Comparison of ENCODE assay signal across 8 cellular contexts in genomic region chr11:63814383-63814736, GRCh38. TPM values are rescaled to one million over a fixed set of nuclear protein-coding genes. Genes with fewer than 3 reads are reported as not detected.
A peak's percentile ranks its signal among the peaks of the same experiment; 100 is the strongest.
DNase-seq lines count a peak whose midpoint lies in the region; ATAC-seq and TF ChIP-seq lines count a peak whose summit lies in the region.

No MANE protein-coding gene starts in this region.

- DNase-seq in BJ (ENCODE audit: low read depth) (no peak), IMR-90 (no peak), colonic mucosa (no peak), medulla oblongata (ENCODE audit: extremely low spot score) (no peak), T-helper 9 cell (no peak)
- peak in 1 of 9 donors; percentile 6 for DNase-seq in naive thymus-derived CD4-positive, alpha-beta T cell
- DNase-seq in activated CD4-positive, CD25-positive, alpha-beta regulatory T cell treated with anti-CD3 and anti-CD28 coated beads, Interleukin-2, amount 50 U/mL, for 72 hours = no peak

- H4K20me1 ChIP-seq in IMR-90 (ENCODE audit: insufficient read depth, low read length) = peaks cover 42% of the 10 kb centered on the region

- peak overlapping the region; percentile 99 for H2AK9ac ChIP-seq in IMR-90 (replicated peaks; ENCODE audit: low read depth, low read length, poor library complexity)

- intact Hi-C loops in IMR-90 (cut with micrococcal nuclease) = loop anchor here (5.0 kb wide), 1 partner anchor 337 kb away; no protein-coding TSS in a partner anchor
- intact Hi-C loops in colonic mucosa (cut with DNase I) = no loop called here
- intact Hi-C loops in naive thymus-derived CD4-positive, alpha-beta T cell (cut with micrococcal nuclease) = loop anchor here (5.0 kb wide), 3 partner anchors 47 to 142 kb away; partner anchors contain the start of genes ATL3 (in 1 of the 2), RTN3 (in 1 of the 2) and ZFTA (in 1 of the 2)

- H3K4me2 ChIP-seq in IMR-90 (ENCODE audit: low read depth, low read length) = peak overlapping the region; percentile 90

- H3K27me3 ChIP-seq in BJ (ENCODE audit: control insufficient read depth, insufficient read depth, low read length) = no peaks in the 10 kb centered on the region
- H3K27me3 ChIP-seq in IMR-90 (ENCODE audit: control insufficient read depth, insufficient read depth, low read length) = no peaks in the 10 kb centered on the region
- no peaks in the 10 kb centered on the region for H3K27me3 ChIP-seq in colonic mucosa
- no peaks in the 10 kb centered on the region for H3K27me3 ChIP-seq in naive thymus-derived CD4-positive, alpha-beta T cell (ENCODE audit: control insufficient read depth in 2 of 2, insufficient read depth in 2 of 2, low read length in 2 of 2)

- H3K4me3 ChIP-seq in BJ (ENCODE audit: low read depth, low read length) (peak overlapping the region; percentile 80), IMR-90 (ENCODE audit: insufficient read depth, low read depth, low read length) (peak overlapping the region; percentile 98), colonic mucosa (peak overlapping the region; percentile 90)
- H3K4me3 ChIP-seq in naive thymus-derived CD4-positive, alpha-beta T cell (ENCODE audit: low read length) = peak overlapping the region; percentile 65

- no peak overlapping the region for H2BK120ac ChIP-seq in IMR-90 (ENCODE audit: low read depth, low read length)

- peak overlapping the region; percentile 73 for H3K14ac ChIP-seq in IMR-90 (replicated peaks; ENCODE audit: low read depth, low read length)

- peaks cover 22 to 64% of the 10 kb centered on the region in 2 experiments for H3K79me1 ChIP-seq in IMR-90 (ENCODE audit: low read depth in 1 of 2, low read length in 2 of 2)

- peak overlapping the region; percentile 68 for H3K23ac ChIP-seq in IMR-90 (ENCODE audit: low read depth, low read length)

- dilution Hi-C loops in IMR-90 (cut with HindIII; ENCODE audit: low sequenced_read_pairs, unreplicated experiment) = no loop called here

- no peak overlapping the region for H4K91ac ChIP-seq in IMR-90 (ENCODE audit: insufficient read depth, low read depth, low read length)

- BruUV-seq in IMR-90 (replicated peaks; lab: Mats Ljungman, UMichigan) = no TSS peak

- H3K4me1 ChIP-seq in IMR-90 (ENCODE audit: control insufficient read depth, insufficient read depth, low read length) (peaks cover 4% of the 10 kb centered on the region), colonic mucosa (no peaks in the 10 kb centered on the region)
- peaks cover 4 to 6% of the 10 kb centered on the region in 2 donors for H3K4me1 ChIP-seq in naive thymus-derived CD4-positive, alpha-beta T cell (ENCODE audit: control insufficient read depth in 2 of 2, insufficient read depth in 2 of 2, low read length in 2 of 2)

- TF ChIP-seq RAD21 in IMR-90 (IDR thresholded peaks at IDR 0.05; ENCODE audit: low read length) = no peak

- no peak overlapping the region for H2BK15ac ChIP-seq in IMR-90 (ENCODE audit: low read depth, low read length)

- TF ChIP-seq CTCF in BJ (IDR thresholded peaks at IDR 0.05; ENCODE audit: insufficient read depth, low read depth, low read length) (no peak), IMR-90 (conservative IDR thresholded peaks at IDR 0.05; ENCODE audit: low read depth, low read length) (no peak), colonic mucosa (IDR thresholded peaks at IDR 0.05) (no peak)

- in situ Hi-C loops in IMR-90 (cut with MboI; ENCODE audit: low sequenced_read_pairs) = no loop called here

- no peak overlapping the region for H4K5ac ChIP-seq in IMR-90 (ENCODE audit: low read depth, low read length)

- TF ChIP-seq POLR2A in IMR-90 (IDR thresholded peaks at IDR 0.05; ENCODE audit: low read depth, low read length) = no peak

- no peak overlapping the region for H3K56ac ChIP-seq in IMR-90 (ENCODE audit: extremely low read depth, insufficient read depth, low read length)

- ATAC-seq in IMR-90 (ENCODE audit: low read depth) (no peak), HG02973 (IDR thresholded peaks at IDR 0.05; ENCODE audit: unreplicated experiment) (no peak)
- ATAC-seq in naive thymus-derived CD4-positive, alpha-beta T cell = no peak

- H3K27ac ChIP-seq in IMR-90 (ENCODE audit: insufficient read depth, low read length) (peak overlapping the region; percentile 95), colonic mucosa (no peak overlapping the region)
- peak overlapping the region; percentile 69 for H3K27ac ChIP-seq in naive thymus-derived CD4-positive, alpha-beta T cell (ENCODE audit: low read depth, low read length)

- H3K9me1 ChIP-seq in IMR-90 (ENCODE audit: insufficient read depth, low read length) = peaks cover 9% of the 10 kb centered on the region

- H2AK5ac ChIP-seq in IMR-90 (ENCODE audit: low read depth, low read length) = peak overlapping the region; percentile 29; the same call in 1 of the 2 replicates

- H3K36me3 Mint-ChIP-seq in naive thymus-derived CD4-positive, alpha-beta T cell = peaks cover 0 to 16% (median 9%) of the 10 kb centered on the region in 5 donors

- H3K18ac ChIP-seq in IMR-90 (ENCODE audit: low read depth, low read length) = no peak overlapping the region

- H2AFZ ChIP-seq in IMR-90 (replicated peaks; ENCODE audit: low read length, poor library complexity) = peak overlapping the region; percentile 97

- H3K27ac Mint-ChIP-seq in naive thymus-derived CD4-positive, alpha-beta T cell = peak overlapping the region in 4 of 9 donors; percentile 6 to 63 (median 39)

- CTCF ChIA-PET in BJ (lab: Yijun Ruan, JAX) (interaction anchor here (1.4 kb wide), 1 partner anchor 83 kb away, joined by 3 read pairs; no protein-coding TSS in a partner anchor), IMR-90 (lab: Yijun Ruan, JAX) (no interaction called here)
- CTCF ChIA-PET in naive thymus-derived CD4-positive, alpha-beta T cell (lab: Charles Lee) = no interaction called here

- no peaks in the 10 kb centered on the region for H3K27me3 Mint-ChIP-seq in naive thymus-derived CD4-positive, alpha-beta T cell

- no peaks in the 10 kb centered on the region for H3K9me3 Mint-ChIP-seq in naive thymus-derived CD4-positive, alpha-beta T cell

- H3K4ac ChIP-seq in IMR-90 (ENCODE audit: low read depth, low read length) = peak overlapping the region; percentile 56

- H3K9me3 ChIP-seq in IMR-90 (ENCODE audit: control insufficient read depth, insufficient read depth, low read length) (no peaks in the 10 kb centered on the region), colonic mucosa (no peaks in the 10 kb centered on the region)
- H3K9me3 ChIP-seq in naive thymus-derived CD4-positive, alpha-beta T cell (ENCODE audit: control insufficient read depth in 2 of 3, low read length in 3 of 3) = no peaks in the 10 kb centered on the region

- no peak overlapping the region for H2BK5ac ChIP-seq in IMR-90 (ENCODE audit: low read depth, low read length, poor library complexity, severe bottlenecking)

- peak overlapping the region in 1 of 2 experiments; percentile 23; a peak in 1 of 4 replicates for H4K8ac ChIP-seq in IMR-90 (ENCODE audit: low read depth in 2 of 2, low read length in 2 of 2)

- H3K36me3 ChIP-seq in BJ (ENCODE audit: control insufficient read depth, insufficient read depth, low read length) (peaks cover 18% of the 10 kb centered on the region), IMR-90 (ENCODE audit: control insufficient read depth, insufficient read depth, low read length) (peaks cover 32% of the 10 kb centered on the region), colonic mucosa (no peaks in the 10 kb centered on the region)
- peaks cover 0 to 15% (median 0%) of the 10 kb centered on the region in 3 experiments for H3K36me3 ChIP-seq in naive thymus-derived CD4-positive, alpha-beta T cell (ENCODE audit: control insufficient read depth in 2 of 3, insufficient read depth in 3 of 3, low read length in 3 of 3)

- H2BK20ac ChIP-seq in IMR-90 (ENCODE audit: low read depth, low read length) = no peak overlapping the region

- POLR2A ChIA-PET in BJ (lab: Charles Lee) (interaction anchor here (0.6 kb wide), 1 partner anchor 169 kb away, joined by 4 read pairs; no protein-coding TSS in a partner anchor), IMR-90 (lab: Charles Lee; ENCODE audit: unreplicated experiment) (no interaction called here)
- POLR2A ChIA-PET in naive thymus-derived CD4-positive, alpha-beta T cell (lab: Charles Lee) = no interaction called here

- peaks cover 6 to 32% (median 21%) of the 10 kb centered on the region in 7 donors for H3K4me1 Mint-ChIP-seq in naive thymus-derived CD4-positive, alpha-beta T cell

- H3K9ac ChIP-seq in IMR-90 (ENCODE audit: low read depth, low read length) (peak overlapping the region; percentile 98), colonic mucosa (ENCODE audit: low read depth in 2 of 2, low read length in 2 of 2) (peak overlapping the region; percentile 86 to 94)

- H3K4me3 Mint-ChIP-seq in naive thymus-derived CD4-positive, alpha-beta T cell = peak overlapping the region; percentile 51 to 86 (median 78)

- no CpG with 5 or more reads among the region's 7 CpGs for WGBS in IMR-90 (ENCODE audit: extremely low coverage in 2 of 2, insufficient read length in 1 of 2), 2 experiments

RNA-seq across cellular contexts. Expression of gene SPINDOC, which starts 1.1 kb away (rescaled TPM):
- polyA plus RNA-seq in BJ (2011; rRNA removed) (16.2 and 24.4 TPM in 2 replicates), IMR-90 (2012; rRNA removed) (29.9 and 39.0 TPM in 2 replicates)
- polyA minus RNA-seq in BJ (2011; rRNA and poly(A)+ RNA removed) = 6.4 and 10.8 TPM in 2 replicates
- total RNA-seq in IMR-90 (2012; rRNA removed) (10.0 and 11.9 TPM in 2 replicates), colonic mucosa (10 to 100 TPM in 1 of 2 donors, 1 to 10 TPM in 1; 9.3 to 11.8 TPM)
- 34.0 and 34.1 TPM in 2 replicates for polyA plus RNA-seq in IMR-90 (2012; cell fraction: cytosol; rRNA removed)
- polyA plus RNA-seq in IMR-90 (2012; cell fraction: nucleus; rRNA removed; ENCODE audit: low replicate concordance) = 23.5 and 34.0 TPM in 2 replicates
- total RNA-seq in naive thymus-derived CD4-positive, alpha-beta T cell = 10 to 100 TPM in 2 of 5 experiments, 1 to 10 TPM in 3; 6.6 to 42.2 (median 9.3) TPM
- under 1 TPM; 0.22 to 0.53 TPM for polyA plus RNA-seq in naive thymus-derived CD4-positive, alpha-beta T cell

RNA-seq across cellular contexts. Expression of gene MARK2, which starts 24.6 kb away (rescaled TPM):
- polyA plus RNA-seq in BJ (2011; rRNA removed) = 11.1 and 13.8 TPM in 2 replicates
- polyA minus RNA-seq in BJ (2011; rRNA and poly(A)+ RNA removed) = 13.8 and 14.1 TPM in 2 replicates
- total RNA-seq in IMR-90 (2012; rRNA removed) = 6.6 and 7.2 TPM in 2 replicates
- polyA plus RNA-seq in IMR-90 (2012; rRNA removed) = 17.3 and 19.9 TPM in 2 replicates
- polyA plus RNA-seq in IMR-90 (2012; cell fraction: cytosol; rRNA removed) = 13.2 and 14.5 TPM in 2 replicates
- polyA plus RNA-seq in IMR-90 (2012; cell fraction: nucleus; rRNA removed; ENCODE audit: low replicate concordance) = 17.4 and 22.9 TPM in 2 replicates
- total RNA-seq in colonic mucosa = 10 to 100 TPM; 86.8 to 96.8 TPM
- total RNA-seq in naive thymus-derived CD4-positive, alpha-beta T cell = 10 to 100 TPM; 42.3 to 69.1 (median 56.8) TPM
- 10 to 100 TPM; 29.4 to 64.5 TPM for polyA plus RNA-seq in naive thymus-derived CD4-positive, alpha-beta T cell

RNA-seq across cellular contexts. Expression of gene ZFTA, which starts 45.8 kb away (rescaled TPM):
- 4.7 and 5.8 TPM in 2 replicates for polyA plus RNA-seq in BJ (2011; rRNA removed)
- 4.2 TPM in 2 replicates for polyA minus RNA-seq in BJ (2011; rRNA and poly(A)+ RNA removed)
- 5.4 and 7.2 TPM in 2 replicates for total RNA-seq in IMR-90 (2012; rRNA removed)
- 8.1 and 8.8 TPM in 2 replicates for polyA plus RNA-seq in IMR-90 (2012; rRNA removed)
- 8.8 and 10.1 TPM in 2 replicates for polyA plus RNA-seq in IMR-90 (2012; cell fraction: cytosol; rRNA removed)
- 17.0 and 22.1 TPM in 2 replicates for polyA plus RNA-seq in IMR-90 (2012; cell fraction: nucleus; rRNA removed; ENCODE audit: low replicate concordance)
- total RNA-seq in colonic mucosa = 1 to 10 TPM; 4.8 to 7.0 TPM
- total RNA-seq in naive thymus-derived CD4-positive, alpha-beta T cell = 1 to 10 TPM; 2.1 to 3.6 (median 2.7) TPM
- under 1 TPM; 0.04 to 0.15 TPM for polyA plus RNA-seq in naive thymus-derived CD4-positive, alpha-beta T cell
